In the genomic region with DNA sequence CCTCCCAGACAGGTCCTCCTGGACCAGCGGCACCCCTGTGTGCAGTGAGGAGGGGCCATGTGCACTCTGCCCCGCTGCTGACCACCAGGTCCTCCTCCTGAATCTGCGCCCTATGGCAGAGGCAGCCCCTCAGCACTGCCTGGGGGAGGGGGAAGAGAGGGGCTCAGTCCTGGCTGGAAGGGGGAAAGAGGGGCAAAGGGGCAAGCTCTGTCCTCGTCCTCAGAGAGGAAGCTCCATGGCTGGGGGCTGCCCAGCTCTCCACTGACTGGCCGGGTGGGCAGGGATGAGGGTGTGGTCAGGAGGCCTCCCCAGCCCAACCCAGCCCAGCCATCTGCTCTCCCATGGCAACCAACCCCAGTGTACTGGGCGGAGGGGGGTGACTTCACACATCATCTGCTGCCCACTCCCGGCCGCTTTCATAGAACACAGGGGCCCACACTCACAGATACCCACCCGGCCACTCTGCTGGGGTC, we compare ENCODE assay signal across 1 cellular context.
TF ChIP-seq lines count a peak whose summit lies in the region.

No MANE protein-coding gene starts in this region.

TF ChIP-seq in H1, 55 proteins besides CTCF, POLR2A, EP300 and RAD21:
- no peak for TF ChIP-seq CBX8 (IDR thresholded peaks at IDR 0.05; ENCODE audit: borderline replicate concordance, low read depth, low read length)
- TF ChIP-seq BCL11A (IDR thresholded peaks at IDR 0.05; ENCODE audit: low read depth in 2 of 2, low read length in 2 of 2): no peak
- no peak for TF ChIP-seq SP4 (IDR thresholded peaks at IDR 0.05; ENCODE audit: low read length)
- no peak for TF ChIP-seq HDAC2 (IDR thresholded peaks at IDR 0.05; ENCODE audit: borderline replicate concordance in 1 of 2, low read depth in 2 of 2, low read length in 2 of 2)
- TF ChIP-seq FOSL1 (IDR thresholded peaks at IDR 0.05; ENCODE audit: insufficient read depth, low read depth, low read length): no peak
